In genomic region chr4:9812530-9813340, GRCh38 we compare ENCODE assay signal across 11 cellular contexts. TPM values are rescaled to one million over a fixed set of nuclear protein-coding genes. Genes with fewer than 3 reads are reported as not detected.
DNase-seq lines count a peak whose midpoint lies in the region; ATAC-seq and TF ChIP-seq lines count a peak whose summit lies in the region.
"Had no signal": no experiment of that assay in that cellular context is flagged by ENCODE, and none has a peak within 500 bp of the region (broad histone marks: within the 10 kb centered on the region; RNA-seq: fewer than 3 reads in every experiment).

No MANE protein-coding gene starts in this region.

- peaks cover 4 to 5% of the 10 kb centered on the region in 2 donors for H3K27me3 Mint-ChIP-seq in stimulated activated naive B cell treated with anti-CD40 and anti-IgM and Interleukin-4, amounts not matched to agents 10 μg/mL and 1 μg/mL and 100 μg/mL, for 72 hours
- H3K27me3 Mint-ChIP-seq in naive thymus-derived CD4-positive, alpha-beta T cell = peaks cover 11 to 36% (median 18%) of the 10 kb centered on the region in 5 donors

- peaks cover 0 to 3% (median 0%) of the 10 kb centered on the region in 9 donors for H3K27me3 ChIP-seq in heart left ventricle
- no peaks in the 10 kb centered on the region for H3K27me3 ChIP-seq in naive thymus-derived CD4-positive, alpha-beta T cell (ENCODE audit: control insufficient read depth in 2 of 2, insufficient read depth in 2 of 2, low read length in 2 of 2)

- TF ChIP-seq CTCF in heart left ventricle (IDR thresholded peaks at IDR 0.05) = no peak

- no peak overlapping the region for H3K4me3 Mint-ChIP-seq in stimulated activated naive B cell treated with anti-CD40 and anti-IgM and Interleukin-4, amounts not matched to agents 10 μg/mL and 1 μg/mL and 100 μg/mL, for 72 hours
- H3K4me3 Mint-ChIP-seq in naive thymus-derived CD4-positive, alpha-beta T cell = no peak overlapping the region

- H3K4me3 ChIP-seq in heart left ventricle = no peak overlapping the region
- no peak overlapping the region for H3K4me3 ChIP-seq in naive thymus-derived CD4-positive, alpha-beta T cell (ENCODE audit: low read length)

- no peaks in the 10 kb centered on the region for H3K9me3 ChIP-seq in heart left ventricle
- H3K9me3 ChIP-seq in naive thymus-derived CD4-positive, alpha-beta T cell (ENCODE audit: control insufficient read depth in 2 of 3, low read length in 3 of 3) = no peaks in the 10 kb centered on the region

- H3K9me3 Mint-ChIP-seq in stimulated activated naive B cell treated with anti-CD40 and anti-IgM and Interleukin-4, amounts not matched to agents 10 μg/mL and 1 μg/mL and 100 μg/mL, for 72 hours = peaks cover 0 to 1% of the 10 kb centered on the region in 2 donors
- H3K9me3 Mint-ChIP-seq in naive thymus-derived CD4-positive, alpha-beta T cell = no peaks in the 10 kb centered on the region

- POLR2A ChIA-PET in naive thymus-derived CD4-positive, alpha-beta T cell (lab: Charles Lee) = no interaction called here

- H3K36me3 ChIP-seq in heart left ventricle = no peaks in the 10 kb centered on the region
- no peaks in the 10 kb centered on the region for H3K36me3 ChIP-seq in naive thymus-derived CD4-positive, alpha-beta T cell (ENCODE audit: control insufficient read depth in 2 of 3, insufficient read depth in 3 of 3, low read length in 3 of 3)

- H3K4me1 ChIP-seq in heart left ventricle = peaks cover 0 to 5% (median 0%) of the 10 kb centered on the region in 12 donors
- no peaks in the 10 kb centered on the region for H3K4me1 ChIP-seq in naive thymus-derived CD4-positive, alpha-beta T cell (ENCODE audit: control insufficient read depth in 2 of 2, insufficient read depth in 2 of 2, low read length in 2 of 2)

- DNase-seq in heart left ventricle = no peak
- no peak for DNase-seq in cardiac septum (ENCODE audit: low spot score)
- DNase-seq in NCI-H146 treated with DMSO at 0.1 percent for 48 hours (lab: John Stamatoyannopoulos, UW; ENCODE audit: unreplicated experiment) = peak; percentile 20
- no peak for DNase-seq in stimulated activated naive B cell treated with anti-CD40 and anti-IgM and Interleukin-4, amounts not matched to agents 10 μg/mL and 1 μg/mL and 100 μg/mL, for 72 hours
- no peak for DNase-seq in naive thymus-derived CD4-positive, alpha-beta T cell
- DNase-seq in NCI-H2107 (lab: John Stamatoyannopoulos, UW) = no peak
- DNase-seq in T1000 (lab: John Stamatoyannopoulos, UW) = no peak

- no peak overlapping the region for H3K27ac Mint-ChIP-seq in stimulated activated naive B cell treated with anti-CD40 and anti-IgM and Interleukin-4, amounts not matched to agents 10 μg/mL and 1 μg/mL and 100 μg/mL, for 72 hours
- no peak overlapping the region for H3K27ac Mint-ChIP-seq in naive thymus-derived CD4-positive, alpha-beta T cell

- H3K27ac ChIP-seq in heart left ventricle = peak overlapping the region in 1 of 12 donors; percentile 4
- no peak overlapping the region for H3K27ac ChIP-seq in naive thymus-derived CD4-positive, alpha-beta T cell (ENCODE audit: low read depth, low read length)

- no peak for TF ChIP-seq POLR2A in heart left ventricle (IDR thresholded peaks at IDR 0.05)

- 42 to 50% (median 43%) methylated on average over 4 of the region's 4 CpGs for whole genome bisulfite sequencing in heart left ventricle, 4 donors

- intact Hi-C loops in heart left ventricle (cut with DNase I) = no loop called here
- intact Hi-C loops in cardiac septum (cut with DNase I) = no loop called here
- intact Hi-C loops in naive thymus-derived CD4-positive, alpha-beta T cell (cut with micrococcal nuclease) = no loop called here

- no peaks in the 10 kb centered on the region for H3K36me3 Mint-ChIP-seq in stimulated activated naive B cell treated with anti-CD40 and anti-IgM and Interleukin-4, amounts not matched to agents 10 μg/mL and 1 μg/mL and 100 μg/mL, for 72 hours
- H3K36me3 Mint-ChIP-seq in naive thymus-derived CD4-positive, alpha-beta T cell = peaks cover 0 to 4% (median 0%) of the 10 kb centered on the region in 5 donors

- H3K4me1 Mint-ChIP-seq in stimulated activated naive B cell treated with anti-CD40 and anti-IgM and Interleukin-4, amounts not matched to agents 10 μg/mL and 1 μg/mL and 100 μg/mL, for 72 hours = no peaks in the 10 kb centered on the region
- H3K4me1 Mint-ChIP-seq in naive thymus-derived CD4-positive, alpha-beta T cell = peaks cover 0 to 8% (median 0%) of the 10 kb centered on the region in 7 donors

- CTCF ChIA-PET in naive thymus-derived CD4-positive, alpha-beta T cell (lab: Charles Lee) = no interaction called here

- ATAC-seq in heart left ventricle = peak in 3 of 4 donors; percentile 41 to 74 (median 45)
- peak; percentile 90 for ATAC-seq in HG02798 (IDR thresholded peaks at IDR 0.05; ENCODE audit: poor library complexity, unreplicated experiment)
- ATAC-seq in stimulated activated naive B cell treated with anti-CD40 and anti-IgM and Interleukin-4, amounts not matched to agents 10 μg/mL and 1 μg/mL and 100 μg/mL, for 72 hours (replicated peaks) = peak; percentile 29 to 39
- no peak for ATAC-seq in naive thymus-derived CD4-positive, alpha-beta T cell

RNA-seq across cellular contexts. Expression of gene DRD5, which starts 31.3 kb away (rescaled TPM):
- total RNA-seq in heart left ventricle (under 1 TPM in 2 of 9 donors, not detected in 7; 0.25 to 0.36 TPM), cardiac septum (not detected)
- polyA plus RNA-seq in heart left ventricle = under 1 TPM; 0.08 to 0.10 TPM
- total RNA-seq in naive thymus-derived CD4-positive, alpha-beta T cell = not detected
- polyA plus RNA-seq in naive thymus-derived CD4-positive, alpha-beta T cell = not detected
- total RNA-seq: epithelial cell of proximal tubule, RPMI7951 had no signal
- polyA plus RNA-seq: BJ had no signal
